Comparison of ENCODE assay signal across 25 cellular contexts in the genomic region with DNA sequence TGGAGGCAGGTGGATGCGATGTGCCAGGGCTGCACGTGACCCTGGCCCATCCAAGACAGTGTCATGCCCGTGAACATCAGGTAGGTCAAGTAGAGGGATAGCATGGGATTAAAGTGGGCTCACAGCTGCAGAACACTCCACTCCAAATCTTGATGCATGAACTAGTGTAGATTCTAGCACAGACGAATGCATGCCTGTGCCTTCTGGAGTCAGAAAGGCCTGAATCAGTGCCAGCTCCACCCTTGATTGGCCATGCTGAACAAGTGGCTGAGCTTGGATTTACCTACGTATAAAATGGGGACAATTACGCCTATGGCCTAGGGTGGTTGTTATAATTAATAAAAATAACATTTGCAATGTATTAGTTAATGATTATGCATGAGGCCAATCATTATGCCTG. TPM values are rescaled to one million over a fixed set of nuclear protein-coding genes. Genes with fewer than 3 reads are reported as not detected.
A peak's percentile ranks its signal among the peaks of the same experiment; 100 is the strongest.
DNase-seq lines count a peak whose midpoint lies in the region; TF ChIP-seq lines count a peak whose summit lies in the region.
"Had no signal": no experiment of that assay in that cellular context is flagged by ENCODE, and none has a peak within 500 bp of the region (broad histone marks: within the 10 kb centered on the region; RNA-seq: fewer than 3 reads in every experiment).

No MANE protein-coding gene starts in this region.

- 76 to 88% methylated on average over 6 of the region's 6 CpGs for WGBS in sigmoid colon, 2 donors

- no peak for TF ChIP-seq EP300 in sigmoid colon (IDR thresholded peaks at IDR 0.05)

- no peak overlapping the region for H3K27ac ChIP-seq in sigmoid colon
- H3K27ac ChIP-seq: BLaER1 treated with 17β-estradiol and CSF1 and Interleukin-3, amounts not matched to agents 10 nM and 100 nM; RWPE1 had no signal

- H3K36me3 Mint-ChIP-seq in chondrocyte (ENCODE audit: low read depth) = no peaks in the 10 kb centered on the region

- TF ChIP-seq POLR2A in sigmoid colon (IDR thresholded peaks at IDR 0.05) = no peak

- peaks cover 18% of the 10 kb centered on the region for H3K27me3 Mint-ChIP-seq in chondrocyte (ENCODE audit: low read depth)

- no peak overlapping the region for H3K27ac Mint-ChIP-seq in chondrocyte (ENCODE audit: unreplicated experiment)
- H3K27ac Mint-ChIP-seq: CD4-positive, alpha-beta T cell; HFFc6 had no signal

- H3K4me1 ChIP-seq in sigmoid colon = no peaks in the 10 kb centered on the region
- H3K4me1 ChIP-seq: HAP-1 had no signal

- no peak for TF ChIP-seq CTCF in sigmoid colon (IDR thresholded peaks at IDR 0.05)
- TF ChIP-seq CTCF in chondrocyte (IDR thresholded peaks at IDR 0.05) = no peak

- H3K9me3 Mint-ChIP-seq in chondrocyte (ENCODE audit: low read depth) = peaks cover 3% of the 10 kb centered on the region
- H3K9me3 Mint-ChIP-seq: CD4-positive, alpha-beta T cell; HFFc6 had no signal

- no peaks in the 10 kb centered on the region for H3K4me1 Mint-ChIP-seq in chondrocyte (ENCODE audit: low read depth)

- in situ Hi-C loops in ACHN (cut with HindIII; ENCODE audit: low pct_ligation_motif_present, low pct_unique_long_range_greater_than_20kb, low sequenced_read_pairs) = no loop called here

- DNase-seq in ACHN (peak; percentile 72), HK-2 (ENCODE audit: unreplicated experiment) (peak; percentile 35), islet precursor cell (peak; percentile 34), sigmoid colon (peak; percentile 11), AML-193 (lab: John Stamatoyannopoulos, UW) (no peak), chondrocyte (ENCODE audit: low spot score) (no peak), middle frontal gyrus (ENCODE audit: extremely low spot score, low spot score) (no peak)
- DNase-seq: CD4-positive, alpha-beta T cell; DMS53; EL; GDM1; GOT3; HFFc6; NCI-H1105 treated with DMSO at 0.1 percent for 48 hours; NCI-H146; NCI-H2029 treated with DMSO at 0.1 percent for 48 hours; NCI-H446 treated with DMSO at 0.1 percent for 48 hours; NCI-H526; SHP77 treated with DMSO at 0.1 percent for 48 hours had no signal

- no peaks in the 10 kb centered on the region for H3K36me3 ChIP-seq in sigmoid colon
- H3K36me3 ChIP-seq: BLaER1 treated with 17β-estradiol and CSF1 and Interleukin-3, amounts not matched to agents 10 nM and 100 nM; HAP-1 had no signal

- H3K4me3 Mint-ChIP-seq in chondrocyte (ENCODE audit: unreplicated experiment) = no peak overlapping the region
- H3K4me3 Mint-ChIP-seq: CD4-positive, alpha-beta T cell; HFFc6 had no signal

- H3K4me3 ChIP-seq in sigmoid colon = no peak overlapping the region
- H3K4me3 ChIP-seq: BLaER1 treated with 17β-estradiol and CSF1 and Interleukin-3, amounts not matched to agents 10 nM and 100 nM; GM12878; HAP-1 had no signal

- intact Hi-C loops in sigmoid colon (cut with DNase I) = no loop called here

- H3K9me3 ChIP-seq in sigmoid colon = no peaks in the 10 kb centered on the region
- H3K9me3 ChIP-seq: HAP-1 had no signal

- H3K27me3 ChIP-seq in sigmoid colon = peaks cover 0 to 26% (median 0%) of the 10 kb centered on the region in 3 donors

RNA-seq across cellular contexts. Expression of a gene that starts 10.6 kb away (rescaled TPM):
- total RNA-seq in sigmoid colon (under 1 TPM in 2 of 4 donors, not detected in 2; 0.27 to 0.33 TPM), chondrocyte (0.47 to 0.85 TPM (median 0.56 TPM) in 3 replicates)
- under 1 TPM in 1 of 3 donors, not detected in 2; 0.10 TPM for polyA plus RNA-seq in sigmoid colon
- total RNA-seq: CD4-positive, alpha-beta T cell; GM12878; HT-29 had no signal
- polyA plus RNA-seq: AG04450 had no signal

Comparison
In these comparisons a context has a peak if more than half of its experiments do, and no peak if none do; other contexts are left out.
1. DNase-seq: peak in ACHN (single experiment), HK-2 (single experiment), islet precursor cell (single experiment) and sigmoid colon (single experiment); none in AML-193 (0 of 2), chondrocyte (single experiment) and middle frontal gyrus (single experiment).